ENCODE assay signal across 32 cellular contexts in the genomic region with DNA sequence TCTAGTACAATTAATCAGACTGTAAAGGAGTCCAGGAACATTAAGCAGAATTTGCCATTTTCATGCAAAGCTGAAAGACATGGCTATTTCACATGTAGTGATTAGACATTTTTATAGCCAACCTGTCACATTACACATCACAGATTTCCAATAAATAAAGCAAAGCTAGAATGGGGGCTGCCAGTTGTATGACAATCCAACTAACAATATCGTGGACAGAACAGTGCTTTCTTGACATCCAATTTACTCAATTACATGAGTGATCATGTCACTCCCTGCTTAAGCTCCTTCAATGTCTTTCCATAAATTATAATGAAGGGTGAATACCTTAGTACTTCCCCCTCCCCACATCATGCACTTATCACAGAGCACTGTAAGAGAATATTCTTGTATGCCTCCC.
"Had no signal": no experiment of that assay in that cellular context is flagged by ENCODE, and none has a peak within 500 bp of the region (broad histone marks: within the 10 kb centered on the region; RNA-seq: fewer than 3 reads in every experiment).

No MANE protein-coding gene starts in this region.

- H3K27me3 ChIP-seq: adrenal gland, ascending aorta, body of pancreas, brain microvascular endothelial cell, breast epithelium, cardiac muscle cell had no signal

- ATAC-seq: activated naive CD4-positive, alpha-beta T cell treated with anti-CD3 and anti-CD28 coated beads, Interleukin-2, amount 50 U/mL, for 72 hours; activated naive CD8-positive, alpha-beta T cell treated with anti-CD3 and anti-CD28 coated beads, Interleukin-2, amount 50 U/mL, for 24 hours; activated T-cell treated with anti-CD3 and anti-CD28 coated beads, Interleukin-2, amount 50 U/mL, for 4 hours; activated T-cell treated with anti-CD3 and anti-CD28 coated beads, Interleukin-2, amount 50 U/mL, for 72 hours; activated T-helper 17 cell treated with anti-CD3 and anti-CD28 coated beads, Interleukin-2, amount 50 U/mL, for 72 hours; body of pancreas had no signal

- H3K27ac ChIP-seq: adrenal gland, ascending aorta, body of pancreas, brain microvascular endothelial cell, breast epithelium, cardiac muscle cell had no signal

- H3K9me3 ChIP-seq: adrenal gland, ascending aorta, body of pancreas, breast epithelium had no signal

- DNase-seq: activated effector memory CD4-positive, alpha-beta T cell treated with anti-CD3 and anti-CD28 coated beads, Interleukin-2, amount 50 U/mL, for 16 hours; activated effector memory CD4-positive, alpha-beta T cell treated with Interleukin-2 at 50 U/mL for 16 hours; activated gamma-delta T cell; activated gamma-delta T cell treated with Interleukin-2 at 50 U/mL for 16 hours; activated naive CD4-positive, alpha-beta T cell; activated naive CD4-positive, alpha-beta T cell treated with anti-CD3 and anti-CD28 coated beads for 36 hours; activated naive CD4-positive, alpha-beta T cell treated with anti-CD3 and anti-CD28 coated beads, Interleukin-2, amount 10 ng/mL, durations not matched to agents 7 days and 5 days; activated naive CD4-positive, alpha-beta T cell treated with anti-CD3 and anti-CD28 coated beads, Interleukin-2, amount 50 U/mL, for 16 hours; activated naive CD4-positive, alpha-beta T cell treated with Interleukin-2 at 50 U/mL for 16 hours; activated naive CD8-positive, alpha-beta T cell treated with anti-CD3 and anti-CD28 coated beads for 36 hours; activated naive CD8-positive, alpha-beta T cell treated with anti-CD3 and anti-CD28 coated beads, Interleukin-2, amount 10 ng/mL, durations not matched to agents 7 days and 5 days; activated naive CD8-positive, alpha-beta T cell treated with anti-CD3 and anti-CD28 coated beads, Interleukin-2, amount 50 U/mL, for 24 hours; activated T-cell treated with anti-CD3 and anti-CD28 coated beads, Interleukin-2, amount 50 U/mL, for 1 hour; activated T-cell treated with anti-CD3 and anti-CD28 coated beads, Interleukin-2, amount 50 U/mL, for 24 hours; activated T-cell treated with anti-CD3 and anti-CD28 coated beads, Interleukin-2, amount 50 U/mL, for 4 hours; activated T-cell treated with anti-CD3 and anti-CD28 coated beads, Interleukin-2, amount 50 U/mL, for 48 hours; activated T-cell treated with anti-CD3 and anti-CD28 coated beads, Interleukin-2, amount 50 U/mL, for 72 hours; adrenal gland; amniotic stem cell; amygdala; anterior cingulate cortex; aorta; body of pancreas; brain microvascular endothelial cell; caudate nucleus; central memory CD4-positive, alpha-beta T cell; cerebellar nuclear complex had no signal

- H3K36me3 ChIP-seq: adrenal gland, ascending aorta, brain microvascular endothelial cell, breast epithelium, cardiac muscle cell had no signal

- H3K4me3 ChIP-seq: adrenal gland, ascending aorta, body of pancreas, breast epithelium, cardiac muscle cell had no signal
